ENCODE assay signal across 8 cellular contexts in the genomic region with DNA sequence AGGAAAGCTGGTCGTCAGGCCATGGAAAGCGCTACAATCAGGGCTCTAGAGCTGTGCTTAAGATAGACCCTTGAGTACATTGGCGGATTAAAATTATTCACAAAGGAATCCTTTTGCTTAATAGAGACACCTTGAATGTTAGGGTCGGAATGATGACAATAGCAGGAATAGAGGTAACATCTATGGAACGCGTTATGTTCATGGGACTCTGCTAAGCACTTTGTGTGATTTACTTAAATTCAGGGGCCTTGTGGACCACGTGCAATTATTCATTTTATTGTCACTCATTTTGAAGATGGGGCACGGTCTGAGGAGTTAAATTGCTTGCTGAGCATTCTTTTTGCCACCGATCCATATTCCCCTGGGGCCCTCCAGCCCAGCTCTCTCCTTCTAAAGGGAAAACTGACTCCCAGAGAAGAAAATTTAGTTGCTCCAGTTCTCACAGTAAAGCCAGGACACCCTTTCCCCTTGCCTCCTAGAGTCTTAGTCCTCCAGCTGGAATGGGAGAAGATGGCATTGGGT. TPM values are rescaled to one million over a fixed set of nuclear protein-coding genes. Genes with fewer than 3 reads are reported as not detected.
A peak's percentile ranks its signal among the peaks of the same experiment; 100 is the strongest.
DNase-seq lines count a peak whose midpoint lies in the region; ATAC-seq lines count a peak whose summit lies in the region.

No MANE protein-coding gene starts in this region.

- H3K9me3 Mint-ChIP-seq in CD8-positive, alpha-beta memory T cell, result no peaks in the 10 kb centered on the region

- H3K27me3 ChIP-seq in CD8-positive, alpha-beta memory T cell (ENCODE audit: insufficient read depth, low read length, poor library complexity, severe bottlenecking), result no peaks in the 10 kb centered on the region
- H3K27me3 ChIP-seq in duodenal mucosa (ENCODE audit: control insufficient read depth in 1 of 2, insufficient read depth in 2 of 2, low read length in 2 of 2) (no peaks in the 10 kb centered on the region), neuron (ENCODE audit: insufficient read depth, low read length) (no peaks in the 10 kb centered on the region)

- H3K9me3 ChIP-seq in CD8-positive, alpha-beta memory T cell (ENCODE audit: low read length), result no peaks in the 10 kb centered on the region
- H3K9me3 ChIP-seq in duodenal mucosa (ENCODE audit: control insufficient read depth in 1 of 2, low read length in 2 of 2) (no peaks in the 10 kb centered on the region), neuron (ENCODE audit: low read length) (no peaks in the 10 kb centered on the region)

- POLR2A ChIA-PET in CD8-positive, alpha-beta memory T cell (lab: Charles Lee), result interaction anchor here (1.2 kb wide), 1 partner anchor 33 kb away, joined by 6 read pairs; no protein-coding TSS in a partner anchor

- H3K36me3 Mint-ChIP-seq in CD8-positive, alpha-beta memory T cell, result peaks cover 0 to 12% (median 0%) of the 10 kb centered on the region in 3 donors

- peak overlapping the region; percentile 63 for H3K27ac ChIP-seq in CD8-positive, alpha-beta memory T cell (ENCODE audit: low read depth, low read length)
- H3K27ac ChIP-seq in duodenal mucosa (ENCODE audit: low read depth, low read length), result peak overlapping the region; percentile 88

- H3K4me3 ChIP-seq in CD8-positive, alpha-beta memory T cell (ENCODE audit: low read length), result peak overlapping the region; percentile 56
- H3K4me3 ChIP-seq in duodenal mucosa (ENCODE audit: low read depth in 1 of 2, low read length in 2 of 2) (peak overlapping the region; percentile 78 to 87), neuron (ENCODE audit: low read length) (peak overlapping the region; percentile 66)

- H3K4me3 Mint-ChIP-seq in CD8-positive, alpha-beta memory T cell, result peak overlapping the region; percentile 86 to 94 (median 92)

- H3K27me3 Mint-ChIP-seq in CD8-positive, alpha-beta memory T cell, result peaks cover 2 to 11% of the 10 kb centered on the region in 2 donors

- H3K36me3 ChIP-seq in CD8-positive, alpha-beta memory T cell (ENCODE audit: insufficient read depth, low read length), result no peaks in the 10 kb centered on the region
- H3K36me3 ChIP-seq in duodenal mucosa (ENCODE audit: control insufficient read depth in 1 of 2, insufficient read depth in 2 of 2, low read length in 2 of 2), result no peaks in the 10 kb centered on the region
- H3K36me3 ChIP-seq in neuron (ENCODE audit: insufficient read depth, low read length), result peaks cover 13% of the 10 kb centered on the region

- peak overlapping the region; percentile 39 for H2AFZ ChIP-seq in neuron (ENCODE audit: low read depth, low read length)

- peak overlapping the region; percentile 84 to 93 for H3K9ac ChIP-seq in duodenal mucosa (ENCODE audit: low read depth in 1 of 2, low read length in 2 of 2)

- no peak for DNase-seq in CD8-positive, alpha-beta memory T cell
- DNase-seq in NCI-H2171 (lab: John Stamatoyannopoulos, UW) (peak; percentile 17), AG08395 (ENCODE audit: low spot score) (no peak)

- ATAC-seq in HG03108 (IDR thresholded peaks at IDR 0.05; ENCODE audit: unreplicated experiment) (no peak), HG02623 (IDR thresholded peaks at IDR 0.05; ENCODE audit: unreplicated experiment) (no peak), HG03354 (IDR thresholded peaks at IDR 0.05; ENCODE audit: poor library complexity, severe bottlenecking, unreplicated experiment) (no peak)

- H3K4me1 Mint-ChIP-seq in CD8-positive, alpha-beta memory T cell, result peaks cover 39 to 46% (median 45%) of the 10 kb centered on the region in 3 donors

- CTCF ChIA-PET in CD8-positive, alpha-beta memory T cell (lab: Charles Lee), result no interaction called here

- peak overlapping the region; percentile 84 to 99 (median 97) for H3K27ac Mint-ChIP-seq in CD8-positive, alpha-beta memory T cell

- peaks cover 14% of the 10 kb centered on the region for H3K4me1 ChIP-seq in CD8-positive, alpha-beta memory T cell (ENCODE audit: insufficient read depth, low read length)
- H3K4me1 ChIP-seq in duodenal mucosa (ENCODE audit: control insufficient read depth in 1 of 2, insufficient read depth in 2 of 2, low read length in 2 of 2) (peaks cover 23 to 33% of the 10 kb centered on the region in 2 donors), neuron (ENCODE audit: insufficient read depth, low read length) (peaks cover 17% of the 10 kb centered on the region)

RNA-seq across cellular contexts. Expression of a gene that starts 0.9 kb away (rescaled TPM):
- total RNA-seq in CD8-positive, alpha-beta memory T cell, result 10 to 100 TPM; 53.8 to 61.3 TPM
- polyA plus RNA-seq in CD8-positive, alpha-beta memory T cell, result 4.8 TPM

RNA-seq across cellular contexts. Expression of a gene that starts 50.9 kb away (rescaled TPM):
- total RNA-seq in CD8-positive, alpha-beta memory T cell, result not detected
- not detected for polyA plus RNA-seq in CD8-positive, alpha-beta memory T cell
